In the genomic region with DNA sequence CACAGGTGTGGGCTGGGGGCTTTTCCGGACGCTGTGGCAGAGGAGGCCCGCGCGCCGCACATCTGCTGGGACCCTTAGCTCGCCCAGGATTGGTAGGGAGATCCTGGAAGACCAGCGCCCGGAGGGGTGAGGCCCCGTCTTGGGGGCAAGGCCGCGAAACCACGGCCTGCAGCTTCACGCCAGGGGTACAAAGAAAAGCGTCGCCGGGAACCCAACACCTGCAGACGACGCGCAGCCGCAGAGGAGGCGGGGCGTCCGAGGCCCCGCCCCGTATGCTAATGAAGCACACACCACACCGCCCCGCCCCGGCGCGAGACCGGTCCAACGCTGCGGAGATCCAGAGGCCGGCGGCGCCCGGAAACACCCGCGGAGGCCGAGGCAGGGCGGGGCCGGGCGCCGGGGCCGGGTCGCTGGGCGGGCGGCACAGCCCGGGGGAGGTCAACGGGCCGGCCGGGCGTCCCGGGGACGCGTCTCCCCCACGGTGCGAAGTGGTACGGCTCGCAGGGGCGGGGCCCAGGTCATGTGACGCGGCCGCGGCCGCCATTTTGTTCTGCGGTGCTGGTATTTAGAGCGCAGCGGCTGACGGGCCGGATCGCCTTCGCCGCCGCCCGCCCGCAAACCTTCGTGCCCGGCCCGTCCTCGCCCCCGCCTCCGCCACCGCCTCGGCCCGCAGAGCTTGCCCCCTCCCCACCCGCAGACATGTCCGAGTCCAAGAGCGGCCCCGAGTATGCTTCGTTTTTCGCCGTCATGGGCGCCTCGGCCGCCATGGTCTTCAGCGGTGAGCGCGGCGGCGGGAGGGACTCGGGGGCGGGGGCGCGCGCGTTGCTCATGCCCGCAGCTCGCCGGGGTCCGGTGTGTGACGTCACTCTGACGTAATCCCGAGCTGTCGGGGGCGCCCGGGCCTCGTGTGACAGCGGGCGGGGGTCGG, we compare ENCODE assay signal across 8 cellular contexts. TPM values are rescaled to one million over a fixed set of nuclear protein-coding genes. Genes with fewer than 3 reads are reported as not detected.
DNase-seq lines count a peak whose midpoint lies in the region; ATAC-seq and TF ChIP-seq lines count a peak whose summit lies in the region.

A gene (plus strand): TSS at position 548 of the 928 bp plus-strand sequence. CDS start 152 bp downstream, at position 700.

- H3K27me3 Mint-ChIP-seq in activated CD4-positive, alpha-beta T cell treated with anti-CD3 and anti-CD28 coated beads, Interleukin-2, amount 10 ng/mL, durations not matched to agents 24 days and 14 days, result peaks cover 6% of the 10 kb centered on the region

- no peaks in the 10 kb centered on the region for H3K9me3 Mint-ChIP-seq in activated CD4-positive, alpha-beta T cell treated with anti-CD3 and anti-CD28 coated beads, Interleukin-2, amount 10 ng/mL, durations not matched to agents 24 days and 14 days

- H3K36me3 Mint-ChIP-seq in activated CD4-positive, alpha-beta T cell treated with anti-CD3 and anti-CD28 coated beads, Interleukin-2, amount 10 ng/mL, durations not matched to agents 24 days and 14 days (ENCODE audit: low read depth), result peaks cover 10% of the 10 kb centered on the region

- H3K27ac Mint-ChIP-seq in activated CD4-positive, alpha-beta T cell treated with anti-CD3 and anti-CD28 coated beads, Interleukin-2, amount 10 ng/mL, durations not matched to agents 24 days and 14 days, result peak within 1 kb of the TSS; percentile 97

- CTCF ChIA-PET in BJ (lab: Yijun Ruan, JAX), result interaction anchor here (0.6 to 1.4 kb wide), 2 partner anchors 70 to 173 kb away, joined by 3 read pairs; a partner anchor contains a TSS

- H3K27ac ChIP-seq in coronary artery, result peak within 1 kb of the TSS; percentile 81 to 97

- ATAC-seq in GM19324 (IDR thresholded peaks at IDR 0.05; ENCODE audit: low FRiP score, unreplicated experiment) (peak; percentile 81), HG03457 (IDR thresholded peaks at IDR 0.05; ENCODE audit: unreplicated experiment) (peak; percentile 50), left lobe of liver (peak; percentile 85)

- TF ChIP-seq CTCF in BJ (IDR thresholded peaks at IDR 0.05; ENCODE audit: insufficient read depth, low read depth, low read length), result no peak
- TF ChIP-seq CTCF in coronary artery (IDR thresholded peaks at IDR 0.05), result no peak

- H3K4me3 Mint-ChIP-seq in activated CD4-positive, alpha-beta T cell treated with anti-CD3 and anti-CD28 coated beads, Interleukin-2, amount 10 ng/mL, durations not matched to agents 24 days and 14 days, result peak within 1 kb of the TSS; percentile 94

- H3K4me1 Mint-ChIP-seq in activated CD4-positive, alpha-beta T cell treated with anti-CD3 and anti-CD28 coated beads, Interleukin-2, amount 10 ng/mL, durations not matched to agents 24 days and 14 days, result peaks cover 38% of the 10 kb centered on the region

- DNase-seq in BJ (ENCODE audit: low read depth), result no peak
- DNase-seq in NCI-H524 treated with DMSO at 0.1 percent for 48 hours (lab: John Stamatoyannopoulos, UW), result peak; percentile 69
- DNase-seq in activated CD4-positive, alpha-beta T cell treated with anti-CD3 and anti-CD28 coated beads, Interleukin-2, amount 10 ng/mL, durations not matched to agents 24 days and 14 days, result peak; percentile 98
- peak; percentile 93 for DNase-seq in coronary artery (ENCODE audit: low spot score)
- DNase-seq in left lobe of liver (ENCODE audit: low spot score), result peak; percentile 95
- peak; percentile 90 to 91 for DNase-seq in stimulated activated CD4-positive, alpha-beta T cell treated with anti-CD3 and anti-CD28 coated beads, Interleukin-2, amount 100 ng/mL, for 24 hours

- POLR2A ChIA-PET in BJ (lab: Charles Lee), result no interaction called here

- no peaks in the 10 kb centered on the region; the same call in 1 of the 2 replicates for H3K36me3 ChIP-seq in BJ (ENCODE audit: control insufficient read depth, insufficient read depth, low read length)

- no peaks in the 10 kb centered on the region for H3K27me3 ChIP-seq in BJ (ENCODE audit: control insufficient read depth, insufficient read depth, low read length)

- intact Hi-C loops in activated CD4-positive, alpha-beta T cell treated with anti-CD3 and anti-CD28 coated beads, Interleukin-2, amount 10 ng/mL, durations not matched to agents 24 days and 14 days (cut with micrococcal nuclease), result loop anchor here (1.0 to 10.0 kb wide), 3 partner anchors 19 to 356 kb away; a partner anchor contains a TSS

- H3K4me3 ChIP-seq in BJ (ENCODE audit: low read depth, low read length), result peak within 1 kb of the TSS; percentile 97
- peak within 1 kb of the TSS; percentile 94 for H3K4me3 ChIP-seq in coronary artery

RNA-seq across cellular contexts. Expression of the gene that starts here (rescaled TPM):
- 15.4 and 32.9 TPM in 2 replicates for polyA plus RNA-seq in BJ (2011; rRNA removed)
- polyA minus RNA-seq in BJ (2011; rRNA and poly(A)+ RNA removed), result 15.9 and 57.4 TPM in 2 replicates
- total RNA-seq in activated CD4-positive, alpha-beta T cell treated with anti-CD3 and anti-CD28 coated beads, Interleukin-2, amount 10 ng/mL, durations not matched to agents 24 days and 14 days, result 105 and 122 TPM in 2 replicates
- 87.0 TPM for total RNA-seq in left lobe of liver
